Comparison of ENCODE assay signal across 10 cellular contexts in genomic region chr7:31470883-31471282, GRCh38. TPM values are rescaled to one million over a fixed set of nuclear protein-coding genes. Genes with fewer than 3 reads are reported as not detected.
"Had no signal": no experiment of that assay in that cellular context is flagged by ENCODE, and none has a peak within 500 bp of the region (broad histone marks: within the 10 kb centered on the region; RNA-seq: fewer than 3 reads in every experiment).

No MANE protein-coding gene starts in this region.

RNA-seq across cellular contexts. Expression of gene ITPRID1, which starts 43.0 kb away (rescaled TPM):
- total RNA-seq: OCI-LY7, PC-3, PC-9, Right ventricle myocardium inferior, Right ventricle myocardium superior, RPMI7951, SJCRH30, SJSA1, SK-MEL-5 had no signal
- polyA plus RNA-seq: SK-N-SH had no signal
